ENCODE assay signal across 23 cellular contexts in genomic region chr4:107314156-107314555, GRCh38.
A peak's percentile ranks its signal among the peaks of the same experiment; 100 is the strongest.
DNase-seq lines count a peak whose midpoint lies in the region; ATAC-seq and TF ChIP-seq lines count a peak whose summit lies in the region.
"Had no signal": no experiment of that assay in that cellular context is flagged by ENCODE, and none has a peak within 500 bp of the region (broad histone marks: within the 10 kb centered on the region; RNA-seq: fewer than 3 reads in every experiment).

No MANE protein-coding gene starts in this region.

- intact Hi-C loops in PC-3 (cut with micrococcal nuclease), result no loop called here

- no peaks in the 10 kb centered on the region for H4K20me1 ChIP-seq in PC-3 (ENCODE audit: low read length)
- H4K20me1 ChIP-seq: BLaER1 had no signal

- H3K4me3 ChIP-seq in PC-3 (ENCODE audit: low read length) (no peak overlapping the region), epithelial cell of esophagus (ENCODE audit: low read length) (no peak overlapping the region)
- H3K4me3 ChIP-seq: BLaER1, GM12878 had no signal

- TF ChIP-seq CTCF in PC-3 (conservative IDR thresholded peaks at IDR 0.05; ENCODE audit: low read depth, low read length), result no peak
- TF ChIP-seq CTCF in epithelial cell of esophagus (IDR thresholded peaks at IDR 0.05; ENCODE audit: insufficient read depth, low read depth, low read length, missing control alignments), result no peak

- no peaks in the 10 kb centered on the region for H3K36me3 ChIP-seq in PC-3 (ENCODE audit: low read depth, low read length)
- H3K36me3 ChIP-seq: BE2C, BLaER1 had no signal

- no peaks in the 10 kb centered on the region for H3K79me2 ChIP-seq in PC-3 (ENCODE audit: low read length)

- no peaks in the 10 kb centered on the region for H3K4me1 ChIP-seq in PC-3 (ENCODE audit: insufficient read depth, low read length)

- H3K27me3 ChIP-seq in PC-3 (ENCODE audit: low read length), result no peaks in the 10 kb centered on the region
- H3K27me3 ChIP-seq: BE2C, BLaER1 had no signal

- H3K4me2 ChIP-seq in PC-3 (ENCODE audit: low read length), result no peak overlapping the region
- H3K4me2 ChIP-seq: BLaER1 had no signal

- POLR2A ChIA-PET in PC-3 (lab: Charles Lee; ENCODE audit: unreplicated experiment), result no interaction called here

- no TSS peak for BruUV-seq in PC-3 (replicated peaks; lab: Mats Ljungman, UMichigan)

- ATAC-seq in PC-3 (no peak), HG03442 (IDR thresholded peaks at IDR 0.05; ENCODE audit: unreplicated experiment) (no peak)
- ATAC-seq: GM12878 had no signal

- no peak overlapping the region for H2AFZ ChIP-seq in PC-3 (ENCODE audit: low read length)

- no peaks in the 10 kb centered on the region for H3K9me2 ChIP-seq in PC-3 (replicated peaks; ENCODE audit: low read length)

- no peaks in the 10 kb centered on the region for H3F3A ChIP-seq in PC-3 (ENCODE audit: low read length, unreplicated experiment)

- H3K27ac ChIP-seq in PC-3 (ENCODE audit: low read length), result no peak overlapping the region
- H3K27ac ChIP-seq: BLaER1 had no signal

- CTCF ChIA-PET in PC-3 (lab: Charles Lee), result no interaction called here

- DNase-seq in M059J (ENCODE audit: low read depth), result peak; percentile 8
- DNase-seq in PC-3, result peak; percentile 12
- DNase-seq in epithelial cell of esophagus (ENCODE audit: low read depth), result peak; percentile 65
- no peak for DNase-seq in NCI-H774 (lab: John Stamatoyannopoulos, UW)
- no peak for DNase-seq in activated CD4-positive, alpha-beta T cell treated with anti-CD3 and anti-CD28 coated beads, Interleukin-2, amount 50 U/mL, for 1 hour
- DNase-seq: 8988T; ACHN; BE2C; C1 segment of cervical spinal cord; CD4-positive, alpha-beta memory T cell; CD4-positive, CD25-positive, alpha-beta regulatory T cell; CD8-positive, alpha-beta memory T cell; COR-L47; DMS 273 treated with DMSO at 0.1 percent for 48 hours; DMS153; DMS53; DMS79; DND-41; EL; GDM1 had no signal

- H3K9ac ChIP-seq in PC-3 (ENCODE audit: low read length), result no peak overlapping the region
- H3K9ac ChIP-seq: BLaER1 had no signal

- no peaks in the 10 kb centered on the region for H3K9me3 ChIP-seq in PC-3 (ENCODE audit: low read length)
- H3K9me3 ChIP-seq: BE2C, BLaER1 had no signal

Comparison
In these comparisons a context has a peak if more than half of its experiments do, and no peak if none do; other contexts are left out.
1. DNase-seq: peak in M059J (single experiment), PC-3 (single experiment) and epithelial cell of esophagus (single experiment); none in NCI-H774 (single experiment) and activated CD4-positive, alpha-beta T cell treated with anti-CD3 and anti-CD28 coated beads, Interleukin-2, amount 50 U/mL, for 1 hour (single experiment).